ENCODE assay signal across 30 cellular contexts in the genomic region with DNA sequence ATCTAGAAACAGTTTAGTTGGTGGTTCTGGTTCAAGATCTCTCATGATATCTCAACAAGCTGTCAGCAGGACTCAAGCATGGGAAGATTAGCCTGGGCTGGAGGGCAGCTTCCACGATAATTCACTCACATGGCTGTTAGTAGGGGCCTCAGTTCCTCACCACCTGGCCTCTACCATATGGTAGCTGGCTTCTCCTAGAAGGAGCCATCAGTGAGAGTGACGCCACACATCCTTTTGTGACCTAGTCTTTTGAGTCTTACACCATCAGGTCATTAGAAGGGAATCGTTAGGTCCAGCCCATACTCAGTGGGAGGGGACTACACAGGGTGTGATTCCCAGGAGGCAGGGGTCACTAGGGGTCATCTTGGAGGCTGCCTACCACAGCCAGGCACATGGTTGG.
"Had no signal": no experiment of that assay in that cellular context is flagged by ENCODE, and none has a peak within 500 bp of the region (broad histone marks: within the 10 kb centered on the region; RNA-seq: fewer than 3 reads in every experiment).

No MANE protein-coding gene starts in this region.

- H3K4me2 ChIP-seq: hepatocyte had no signal

- H3K4me3 ChIP-seq: coronary artery, dorsolateral prefrontal cortex, gastrocnemius medialis, hepatocyte, pancreas, prostate gland, skin epidermis, testis, upper lobe of left lung had no signal

- H3K79me2 ChIP-seq: hepatocyte had no signal

- ATAC-seq: activated CD4-positive, CD25-positive, alpha-beta regulatory T cell treated with anti-CD3 and anti-CD28 coated beads, Interleukin-2, amount 50 U/mL, for 24 hours; effector memory CD8-positive, alpha-beta T cell; gastrocnemius medialis; pancreas; sciatic nerve; stimulated activated naive CD8-positive, alpha-beta T cell treated with anti-CD3 and anti-CD28 coated beads, Interleukin-15, Interleukin-2, amounts not matched to agents 100 U/mL and 50 U/mL, for 24 hours had no signal

- H3K27me3 ChIP-seq: brain microvascular endothelial cell, gastrocnemius medialis, hepatocyte, pancreas, testis, upper lobe of left lung had no signal

- H3K27ac ChIP-seq: brain microvascular endothelial cell, coronary artery, dorsolateral prefrontal cortex, gastrocnemius medialis, hepatocyte, pancreas, prostate gland, skin epidermis, testis, upper lobe of left lung, VCaP had no signal

- DNase-seq: activated CD4-positive, alpha-beta T cell treated with anti-CD3 and anti-CD28 coated beads for 48 hours; activated CD4-positive, alpha-beta T cell treated with anti-CD3 and anti-CD28 coated beads, Interleukin-2, amount 50 U/mL, for 48 hours; activated CD8-positive, alpha-beta memory T cell treated with anti-CD3 and anti-CD28 coated beads, Interleukin-2, amount 50 U/mL, for 48 hours; activated gamma-delta T cell; activated naive CD4-positive, alpha-beta T cell treated with anti-CD3 and anti-CD28 coated beads, Interleukin-2, amount 10 ng/mL, durations not matched to agents 7 days and 5 days; activated naive CD8-positive, alpha-beta T cell treated with anti-CD3 and anti-CD28 coated beads, Interleukin-2, amount 10 ng/mL, durations not matched to agents 7 days and 5 days; activated T-cell treated with anti-CD3 and anti-CD28 coated beads, Interleukin-2, amount 50 U/mL, for 24 hours; brain microvascular endothelial cell; dorsolateral prefrontal cortex; effector memory CD8-positive, alpha-beta T cell; erythroblast; gastrocnemius medialis; islet precursor cell; mammary epithelial cell; naive B cell; pancreas; retina; stimulated activated CD4-positive, alpha-beta T cell treated with anti-CD3 and anti-CD28 coated beads, Interleukin-12 subunit alpha, Interleukin-12 subunit beta, amount 100 ng/mL, for 4 hours; stimulated activated CD4-positive, alpha-beta T cell treated with anti-CD3 and anti-CD28 coated beads, Interleukin-4, amount 100 ng/mL, for 1 hour; stimulated activated naive CD8-positive, alpha-beta T cell treated with anti-CD3 and anti-CD28 coated beads, Interleukin-15, Interleukin-2, amounts not matched to agents 100 U/mL and 50 U/mL, for 24 hours; T-helper 9 cell; testis; upper lobe of left lung had no signal

- H3K36me3 ChIP-seq: brain microvascular endothelial cell, gastrocnemius medialis, pancreas, prostate gland, upper lobe of left lung had no signal

- H3K4me1 ChIP-seq: gastrocnemius medialis, pancreas, testis, upper lobe of left lung had no signal
